In the genomic region with DNA sequence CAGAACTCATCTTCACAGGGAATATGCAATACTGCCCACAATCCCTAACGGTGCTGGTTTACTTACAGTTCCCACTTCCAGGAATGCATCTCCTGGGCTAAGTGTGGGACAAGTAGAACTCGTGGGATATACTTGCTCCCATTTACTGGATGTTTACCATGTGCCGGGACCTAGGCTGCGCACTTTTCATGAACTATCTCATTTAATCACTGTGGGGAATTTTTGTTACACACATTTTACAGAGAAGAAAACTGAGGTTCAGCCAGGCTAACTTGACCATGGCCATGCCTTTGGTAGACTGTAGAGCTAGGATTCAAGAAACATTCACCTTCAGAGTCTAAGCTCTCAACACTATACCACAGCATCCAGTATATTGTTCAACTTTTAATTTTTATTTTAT, we compare ENCODE assay signal across 36 cellular contexts.
"Had no signal": no experiment of that assay in that cellular context is flagged by ENCODE, and none has a peak within 500 bp of the region (broad histone marks: within the 10 kb centered on the region; RNA-seq: fewer than 3 reads in every experiment).

No MANE protein-coding gene starts in this region.

- H3K4me3 ChIP-seq: MG63 had no signal

- H3K9me3 ChIP-seq: MG63 had no signal

- H3K27me3 ChIP-seq: MG63 had no signal

- H3K36me3 ChIP-seq: MG63 had no signal

- DNase-seq: Karpas-422, Kasumi-1, MG63, MM.1S, MV-4-11, NCI-H1048, NCI-H1092, NCI-H1092 treated with DMSO at 0.1 percent for 48 hours, NCI-H1105, NCI-H1105 treated with DMSO at 0.1 percent for 48 hours, NCI-H1417, NCI-H1417 treated with DMSO at 0.1 percent for 48 hours, NCI-H1436, NCI-H1436 treated with DMSO at 0.1 percent for 48 hours, NCI-H146, NCI-H1694, NCI-H1694 treated with DMSO at 0.1 percent for 48 hours, NCI-H187, NCI-H187 treated with DMSO at 0.1 percent for 48 hours, NCI-H1930, NCI-H2029, NCI-H2029 treated with DMSO at 0.1 percent for 48 hours, NCI-H2081, NCI-H2081 treated with DMSO at 0.1 percent for 48 hours, NCI-H2107, NCI-H2171, NCI-H2171 treated with DMSO at 0.1 percent for 48 hours, NCI-H2227 treated with DMSO at 0.1 percent for 48 hours, NCI-H226, NCI-H345, NCI-H446, NCI-H446 treated with DMSO at 0.1 percent for 48 hours, NCI-H510A, NCI-H510A treated with DMSO at 0.1 percent for 48 hours, NCI-H524, NCI-H524 treated with DMSO at 0.1 percent for 48 hours had no signal
